Comparison of ENCODE assay signal across 11 cellular contexts in genomic region chr12:48979602-48980388, GRCh38. TPM values are rescaled to one million over a fixed set of nuclear protein-coding genes. Genes with fewer than 3 reads are reported as not detected.
DNase-seq lines count a peak whose midpoint lies in the region; ATAC-seq and TF ChIP-seq lines count a peak whose summit lies in the region.
"Had no signal": no experiment of that assay in that cellular context is flagged by ENCODE, and none has a peak within 500 bp of the region (broad histone marks: within the 10 kb centered on the region; RNA-seq: fewer than 3 reads in every experiment).

No MANE protein-coding gene starts in this region.

- intact Hi-C loops in heart right ventricle (cut with DNase I) (loop anchor here in 3 of 10 donors (10.0 kb wide), 3 partner anchors 45 to 125 kb away; partner anchors contain the start of genes DDX23 (in 1 of the 3) and FKBP11 (in 1 of the 3)), cardiac septum (cut with DNase I) (no loop called here), upper lobe of right lung (cut with DNase I) (no loop called here), lower leg skin (cut with DNase I; ENCODE audit: low total_unique reads) (no loop called here)

- 1% methylated on average over 55 of the region's 55 CpGs for WGBS in heart right ventricle, 2 donors
- WGBS in lower leg skin, 2 donors, result 1% methylated on average over 37 to 48 of the region's 55 CpGs

- H3K36me3 ChIP-seq in heart right ventricle, result no peaks in the 10 kb centered on the region
- no peaks in the 10 kb centered on the region for H3K36me3 ChIP-seq in adipocyte (ENCODE audit: control insufficient read depth, insufficient read depth, low read length, severe bottlenecking)
- H3K36me3 ChIP-seq in upper lobe of right lung, result no peaks in the 10 kb centered on the region

- H3K9ac ChIP-seq in adipocyte (ENCODE audit: low read length), result no peak overlapping the region

- peak overlapping the region; percentile 2 to 52 (median 38) for H3K4me3 ChIP-seq in heart right ventricle
- peak overlapping the region; percentile 59 for H3K4me3 ChIP-seq in adipocyte (ENCODE audit: low read length)
- peak overlapping the region; percentile 30 for H3K4me3 ChIP-seq in mononuclear cell (ENCODE audit: low read length)
- H3K4me3 ChIP-seq in upper lobe of right lung, result peak overlapping the region; percentile 42
- H3K4me3 ChIP-seq in lower leg skin (ENCODE audit: low read depth, poor library complexity, severe bottlenecking), result no peak overlapping the region

- peak overlapping the region in 1 of 10 donors; percentile 0 for H3K27ac ChIP-seq in heart right ventricle
- no peak overlapping the region for H3K27ac ChIP-seq in upper lobe of right lung
- H3K27ac ChIP-seq: epithelial cell of prostate had no signal

- TF ChIP-seq CTCF in heart right ventricle (IDR thresholded peaks at IDR 0.05) (no peak), upper lobe of right lung (IDR thresholded peaks at IDR 0.05) (no peak), lower leg skin (IDR thresholded peaks at IDR 0.05) (no peak)

- H3K9me3 ChIP-seq in heart right ventricle, result no peaks in the 10 kb centered on the region
- H3K9me3 ChIP-seq in adipocyte (ENCODE audit: control insufficient read depth, low read length), result no peaks in the 10 kb centered on the region
- H3K9me3 ChIP-seq in mononuclear cell (ENCODE audit: low read depth, low read length), result no peaks in the 10 kb centered on the region
- no peaks in the 10 kb centered on the region for H3K9me3 ChIP-seq in upper lobe of right lung

- no peak for DNase-seq in heart right ventricle
- no peak for DNase-seq in cardiac septum (ENCODE audit: low spot score)
- DNase-seq in adipocyte (ENCODE audit: low read depth), result no peak
- DNase-seq in upper lobe of right lung, result no peak
- no peak for DNase-seq in NCI-H1694 (lab: John Stamatoyannopoulos, UW)
- no peak for DNase-seq in lower leg skin (ENCODE audit: low spot score in 2 of 2)

- ATAC-seq in heart right ventricle, result peak in 5 of 8 donors; percentile 16 to 37 (median 32)
- ATAC-seq in upper lobe of right lung, result no peak
- ATAC-seq in HG03135 (IDR thresholded peaks at IDR 0.05; ENCODE audit: unreplicated experiment), result no peak

- H3K27me3 ChIP-seq in heart right ventricle (peaks cover 40 to 100% (median 90%) of the 10 kb centered on the region in 7 donors), adipocyte (replicated peaks; ENCODE audit: control insufficient read depth, insufficient read depth, low read length) (peaks cover 81% of the 10 kb centered on the region), mononuclear cell (ENCODE audit: insufficient read depth, low read length) (peaks cover 85% of the 10 kb centered on the region), upper lobe of right lung (peaks cover 87% of the 10 kb centered on the region)

- H3K4me1 ChIP-seq in heart right ventricle (peaks cover 33 to 44% (median 40%) of the 10 kb centered on the region in 9 donors), adipocyte (ENCODE audit: control insufficient read depth, insufficient read depth, low read length) (peaks cover 23% of the 10 kb centered on the region), mononuclear cell (ENCODE audit: insufficient read depth, low read length) (peaks cover 48% of the 10 kb centered on the region), upper lobe of right lung (peaks cover 37% of the 10 kb centered on the region)

- TF ChIP-seq POLR2A in lower leg skin (IDR thresholded peaks at IDR 0.05), result no peak

RNA-seq across cellular contexts. Expression of gene WNT1, which starts 1.7 kb away (rescaled TPM):
- total RNA-seq in heart right ventricle, result not detected
- polyA plus RNA-seq in heart right ventricle, result not detected
- not detected for total RNA-seq in cardiac septum
- total RNA-seq in mononuclear cell, result 0.10 TPM
- total RNA-seq in upper lobe of right lung, result not detected
- total RNA-seq in lower leg skin, result not detected
- total RNA-seq: Daoy, subcutaneous adipose tissue had no signal

RNA-seq across cellular contexts. Expression of gene WNT10B, which starts 8.3 kb away (rescaled TPM):
- total RNA-seq in heart right ventricle (under 1 TPM in 9 of 10 donors, not detected in 1; 0.13 to 0.47 (median 0.20) TPM), cardiac septum (0.16 TPM), mononuclear cell (0.94 TPM), upper lobe of right lung (1.2 TPM), lower leg skin (1 to 10 TPM in 3 of 4 donors, under 1 TPM in 1; 0.30 to 7.2 (median 2.0) TPM)
- under 1 TPM; 0.20 to 0.22 TPM for polyA plus RNA-seq in heart right ventricle

RNA-seq across cellular contexts. Expression of gene DDN, which starts 19.4 kb away (rescaled TPM):
- total RNA-seq in heart right ventricle (1 to 10 TPM in 1 of 10 donors, under 1 TPM in 9; 0.19 to 1.4 (median 0.49) TPM), cardiac septum (1.00 TPM), mononuclear cell (0.21 TPM), upper lobe of right lung (not detected), lower leg skin (under 1 TPM in 3 of 4 donors, not detected in 1; 0.05 to 0.29 (median 0.13) TPM)
- polyA plus RNA-seq in heart right ventricle, result under 1 TPM; 0.19 to 0.37 TPM
- total RNA-seq: subcutaneous adipose tissue had no signal

RNA-seq across cellular contexts. Expression of gene ARF3, which starts 22.5 kb away (rescaled TPM):
- 10 to 100 TPM; 44.2 to 90.8 (median 54.8) TPM for total RNA-seq in heart right ventricle
- polyA plus RNA-seq in heart right ventricle, result 10 to 100 TPM; 30.3 to 48.3 TPM
- 59.5 TPM for total RNA-seq in cardiac septum
- 38.2 TPM for total RNA-seq in mononuclear cell
- 146 TPM for total RNA-seq in upper lobe of right lung
- total RNA-seq in lower leg skin, result 10 to 100 TPM; 65.1 to 89.3 (median 80.1) TPM

RNA-seq across cellular contexts. Expression of gene PRKAG1, which starts 38.8 kb away (rescaled TPM):
- 100 to 1,000 TPM in 5 of 10 donors, 10 to 100 TPM in 5; 79.4 to 110 (median 100) TPM for total RNA-seq in heart right ventricle
- polyA plus RNA-seq in heart right ventricle, result 10 to 100 TPM; 71.0 to 77.5 TPM
- 80.4 TPM for total RNA-seq in cardiac septum
- total RNA-seq in mononuclear cell, result 29.8 TPM
- 46.5 TPM for total RNA-seq in upper lobe of right lung
- total RNA-seq in lower leg skin, result 10 to 100 TPM; 30.3 to 57.8 (median 49.2) TPM

Comparison
In these comparisons a context has a peak if more than half of its experiments do, and no peak if none do; other contexts are left out.
1. ATAC-seq: peak in heart right ventricle (5 of 8); none in upper lobe of right lung (single experiment) and HG03135 (single experiment).